23 cellular contexts compared by ENCODE assay signal in the genomic region with DNA sequence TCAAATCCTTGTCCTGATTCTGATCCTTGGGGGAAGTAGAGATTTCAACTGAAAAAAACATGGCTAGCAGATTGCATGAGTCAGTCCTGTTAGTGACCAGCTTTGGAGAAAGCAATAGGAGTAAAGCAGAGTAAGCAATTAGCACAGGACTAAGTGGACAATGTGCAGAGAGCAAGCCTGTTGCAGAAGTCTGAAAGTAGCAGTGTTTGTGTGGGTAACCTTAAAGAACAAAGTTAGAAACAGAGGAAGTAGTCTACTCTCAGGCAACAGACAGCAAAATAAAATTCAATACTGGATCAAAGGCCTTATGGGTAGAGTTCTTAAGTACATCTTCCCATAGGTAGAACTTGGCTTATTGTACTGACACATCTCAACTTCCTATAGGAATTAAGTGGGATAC.
"Had no signal": no experiment of that assay in that cellular context is flagged by ENCODE, and none has a peak within 500 bp of the region (broad histone marks: within the 10 kb centered on the region; RNA-seq: fewer than 3 reads in every experiment).

No MANE protein-coding gene starts in this region.

- H3K36me3 ChIP-seq: esophagus squamous epithelium, gastroesophageal sphincter, left ventricle myocardium inferior, lower lobe of right lung, pancreas, tibial nerve, upper lobe of right lung, vagina had no signal

- DNase-seq: cortex of kidney; dorsolateral prefrontal cortex; effector CD8-positive, alpha-beta T cell; esophagus squamous epithelium; immature natural killer cell; left ventricle myocardium inferior; lower lobe of right lung; natural killer cell; nucleus accumbens; pancreas; stimulated activated CD4-positive, alpha-beta T cell treated with anti-CD3 and anti-CD28 coated beads, Interleukin-2, amount 100 ng/mL, for 24 hours; stimulated activated CD4-positive, alpha-beta T cell treated with anti-CD3 and anti-CD28 coated beads, Interleukin-4, amount 100 ng/mL, for 4 hours; stimulated activated naive B cell treated with anti-CD40 and anti-IgM and Interleukin-4, amounts not matched to agents 10 μg/mL and 1 μg/mL and 100 μg/mL, for 72 hours; stimulated activated naive CD8-positive, alpha-beta T cell treated with anti-CD3 and anti-CD28 coated beads, Interleukin-15, amount 100 ng/mL, for 72 hours; testis; upper lobe of right lung had no signal

- H3K4me1 ChIP-seq: esophagus squamous epithelium, gastroesophageal sphincter, left ventricle myocardium inferior, lower lobe of right lung, pancreas, testis, tibial nerve, upper lobe of right lung, vagina had no signal

- H3K4me3 ChIP-seq: dorsolateral prefrontal cortex, esophagus squamous epithelium, gastroesophageal sphincter, left ventricle myocardium inferior, lower lobe of right lung, pancreas, testis, tibial nerve, upper lobe of right lung, vagina had no signal

- H3K27me3 ChIP-seq: dorsolateral prefrontal cortex, esophagus squamous epithelium, gastroesophageal sphincter, testis, tibial nerve, upper lobe of right lung, vagina had no signal

- FAIRE-seq: endometrium, keratinocyte, pancreas had no signal

- H3K9me3 ChIP-seq: gastroesophageal sphincter, lower lobe of right lung, pancreas, testis, tibial nerve, upper lobe of right lung, vagina had no signal

- ATAC-seq: gastroesophageal sphincter; lower lobe of right lung; natural killer cell; pancreas; sciatic nerve; stimulated activated naive B cell treated with anti-CD40 and anti-IgM and Interleukin-4, amounts not matched to agents 10 μg/mL and 1 μg/mL and 100 μg/mL, for 72 hours; stimulated activated naive CD8-positive, alpha-beta T cell treated with anti-CD3 and anti-CD28 coated beads, Interleukin-15, amount 100 ng/mL, for 72 hours; upper lobe of right lung had no signal

- H3K27ac ChIP-seq: dorsolateral prefrontal cortex, epithelial cell of prostate, esophagus squamous epithelium, gastroesophageal sphincter, left ventricle myocardium inferior, lower lobe of right lung, pancreas, testis, tibial nerve, upper lobe of right lung, vagina had no signal
